26 cellular contexts compared by ENCODE assay signal in the genomic region with DNA sequence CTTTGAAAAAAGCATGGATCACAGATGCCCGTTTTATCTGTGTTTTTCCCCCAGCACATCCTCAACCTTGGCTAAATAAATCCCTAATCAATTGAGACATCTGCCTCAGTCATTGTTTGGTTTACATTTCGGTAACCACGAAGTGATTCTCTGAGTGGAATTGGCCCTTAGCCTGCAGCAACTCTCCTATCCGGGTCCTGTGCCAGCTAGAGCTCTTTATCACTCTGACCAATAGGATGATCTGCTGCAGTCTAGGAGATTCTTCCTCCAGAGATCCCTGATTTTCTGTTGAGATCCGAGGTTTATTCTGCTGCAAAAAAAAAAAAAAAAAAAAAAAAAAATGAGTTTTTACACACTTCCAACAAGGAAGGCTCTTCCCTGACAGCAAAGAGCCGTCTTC.
"Had no signal": no experiment of that assay in that cellular context is flagged by ENCODE, and none has a peak within 500 bp of the region (broad histone marks: within the 10 kb centered on the region; RNA-seq: fewer than 3 reads in every experiment).

No MANE protein-coding gene starts in this region.

- H3K27me3 ChIP-seq: ascending aorta, body of pancreas had no signal

- H3K27ac ChIP-seq: ascending aorta, body of pancreas, KMS-11, PC-9, SK-N-MC, VCaP had no signal

- H3K9ac ChIP-seq: KMS-11 had no signal

- H3K4me2 ChIP-seq: KMS-11, PC-9 had no signal

- H3K9me3 ChIP-seq: ascending aorta, body of pancreas had no signal

- H3K36me3 ChIP-seq: ascending aorta had no signal

- DNase-seq: activated CD4-positive, alpha-beta memory T cell treated with anti-CD3 and anti-CD28 coated beads for 36 hours; activated CD4-positive, alpha-beta T cell treated with anti-CD3 and anti-CD28 coated beads, Interleukin-2, amount 10 ng/mL, durations not matched to agents 7 days and 5 days; activated CD4-positive, CD25-positive, alpha-beta regulatory T cell; activated CD8-positive, alpha-beta memory T cell treated with anti-CD3 and anti-CD28 coated beads for 24 hours; activated effector memory CD4-positive, alpha-beta T cell treated with anti-CD3 and anti-CD28 coated beads, Interleukin-2, amount 50 U/mL, for 16 hours; activated naive CD4-positive, alpha-beta T cell treated with Interleukin-2 at 50 U/mL for 16 hours; activated naive CD8-positive, alpha-beta T cell treated with anti-CD3 and anti-CD28 coated beads, Interleukin-2, amount 50 U/mL, for 24 hours; activated T-cell treated with anti-CD3 and anti-CD28 coated beads, Interleukin-2, amount 50 U/mL, for 4 hours; amniotic stem cell; body of pancreas; NCI-H146; NCI-H187 treated with DMSO at 0.1 percent for 48 hours; NCI-H2227 treated with DMSO at 0.1 percent for 48 hours; NCI-H446 treated with DMSO at 0.1 percent for 48 hours; NCI-H524 treated with DMSO at 0.1 percent for 48 hours; NCI-H774; PC-9; T-cell; T-helper 2 cell; T1000 had no signal

- H3K4me3 ChIP-seq: ascending aorta, body of pancreas, PC-9, SK-N-MC had no signal

- ATAC-seq: activated naive CD4-positive, alpha-beta T cell treated with anti-CD3 and anti-CD28 coated beads, Interleukin-2, amount 50 U/mL, for 72 hours; activated naive CD8-positive, alpha-beta T cell treated with anti-CD3 and anti-CD28 coated beads, Interleukin-2, amount 50 U/mL, for 24 hours; activated T-cell treated with anti-CD3 and anti-CD28 coated beads, Interleukin-2, amount 50 U/mL, for 4 hours; body of pancreas; HepG2; T-cell had no signal

- H3K4me1 ChIP-seq: ascending aorta, body of pancreas had no signal
